Comparison of ENCODE assay signal across 8 cellular contexts in genomic region chr19:35740108-35740422, GRCh38. TPM values are rescaled to one million over a fixed set of nuclear protein-coding genes. Genes with fewer than 3 reads are reported as not detected.
DNase-seq lines count a peak whose midpoint lies in the region; ATAC-seq, FAIRE-seq and TF ChIP-seq lines count a peak whose summit lies in the region.

No MANE protein-coding gene starts in this region.

- H3K9me3 ChIP-seq in MM.1S (replicated peaks; ENCODE audit: insufficient read depth, low read length): no peaks in the 10 kb centered on the region
- H3K9me3 ChIP-seq in endothelial cell of umbilical vein (replicated peaks; ENCODE audit: control insufficient read depth, insufficient read depth, low read length): no peaks in the 10 kb centered on the region
- H3K9me3 ChIP-seq in psoas muscle: no peaks in the 10 kb centered on the region

- H3F3A ChIP-seq in MM.1S (ENCODE audit: insufficient read depth, low read length): peaks cover 27% of the 10 kb centered on the region; the same call in 1 of the 2 replicates

- dilution Hi-C loops in endothelial cell of umbilical vein (cut with MboI; ENCODE audit: extremely low pct_ligation_motif_present, low sequenced_read_pairs): no loop called here

- H3K4me3 ChIP-seq in MM.1S (ENCODE audit: low read length): peak overlapping the region; percentile 68
- peak overlapping the region; percentile 50 to 78 (median 62) for H3K4me3 ChIP-seq in endothelial cell of umbilical vein (replicated peaks in 1 of 3; ENCODE audit: insufficient read depth in 1 of 3, low read depth in 1 of 3, low read length in 3 of 3)
- H3K4me3 ChIP-seq in psoas muscle: peak overlapping the region; percentile 71

- peak; percentile 20 for ATAC-seq in activated CD8-positive, alpha-beta memory T cell treated with anti-CD3 and anti-CD28 coated beads, Interleukin-2, amount 10 ng/mL, durations not matched to agents 7 days and 5 days
- no peak for ATAC-seq in psoas muscle

- H3K4me1 ChIP-seq in MM.1S (ENCODE audit: low read length) (peaks cover 18% of the 10 kb centered on the region), endothelial cell of umbilical vein (ENCODE audit: control insufficient read depth, extremely low read depth, insufficient read depth, low read length) (peaks cover 14% of the 10 kb centered on the region), psoas muscle (peaks cover 19% of the 10 kb centered on the region)

- no peaks in the 10 kb centered on the region for H3K9me3 Mint-ChIP-seq in activated CD8-positive, alpha-beta memory T cell treated with anti-CD3 and anti-CD28 coated beads, Interleukin-2, amount 10 ng/mL, durations not matched to agents 7 days and 5 days (ENCODE audit: low read depth)

- WGBS in psoas muscle, 3 donors: 2 to 6% (median 4%) methylated on average over 16 of the region's 16 CpGs

- no peak for DNase-seq in activated CD8-positive, alpha-beta memory T cell treated with anti-CD3 and anti-CD28 coated beads, Interleukin-2, amount 10 ng/mL, durations not matched to agents 7 days and 5 days
- no peak for DNase-seq in activated CD8-positive, alpha-beta memory T cell treated with anti-CD3 and anti-CD28 coated beads for 24 hours
- DNase-seq in MM.1S: no peak
- DNase-seq in endothelial cell of umbilical vein (ENCODE audit: low read depth, low spot score): no peak
- no peak for DNase-seq in psoas muscle
- DNase-seq in NCI-H2081 (lab: John Stamatoyannopoulos, UW): no peak
- DNase-seq in OCI-M2 (lab: John Stamatoyannopoulos, UW; ENCODE audit: unreplicated experiment): no peak
- no peak for DNase-seq in NCI-H1417 treated with DMSO at 0.1 percent for 48 hours (lab: John Stamatoyannopoulos, UW)

- H3K79me2 ChIP-seq in MM.1S (ENCODE audit: low read length) (peaks cover 11% of the 10 kb centered on the region), endothelial cell of umbilical vein (ENCODE audit: control insufficient read depth, insufficient read depth, low read length) (no peaks in the 10 kb centered on the region)

- no peak for TF ChIP-seq CTCF in MM.1S (IDR thresholded peaks at IDR 0.05; ENCODE audit: low read length)
- TF ChIP-seq CTCF in endothelial cell of umbilical vein (IDR thresholded peaks at IDR 0.05; ENCODE audit: extremely low read depth in 1 of 2, insufficient read depth in 1 of 2, low read depth in 1 of 2, low read length in 2 of 2): no peak
- TF ChIP-seq CTCF in psoas muscle (IDR thresholded peaks at IDR 0.05): no peak

- intact Hi-C loops in endothelial cell of umbilical vein (cut with micrococcal nuclease): loop anchor here (1.0 kb wide), 2 partner anchors 23 to 46 kb away; no protein-coding TSS in a partner anchor
- intact Hi-C loops in psoas muscle (cut with DNase I): no loop called here

- CTCF ChIA-PET in activated CD8-positive, alpha-beta memory T cell treated with anti-CD3 and anti-CD28 coated beads, Interleukin-2, amount 10 ng/mL, durations not matched to agents 7 days and 5 days (lab: Charles Lee): interaction anchor here (1.0 to 2.2 kb wide), 15 partner anchors 9 to 229 kb away, joined by 3 to 10 read pairs (median 4); partner anchors contain the start of genes HSPB6 and LIN37
- CTCF ChIA-PET in endothelial cell of umbilical vein (lab: Charles Lee): interaction anchor here (0.8 to 1.6 kb wide), 6 partner anchors 8 to 191 kb away, joined by 3 to 5 read pairs (median 3); partner anchors contain the start of gene LIN37

- H3K9ac ChIP-seq in MM.1S (ENCODE audit: low read length) (peak overlapping the region; percentile 47; the same call in 1 of the 2 replicates), endothelial cell of umbilical vein (replicated peaks; ENCODE audit: extremely low read depth, insufficient read depth, low read length) (peak overlapping the region; percentile 57)

- H3K27ac Mint-ChIP-seq in activated CD8-positive, alpha-beta memory T cell treated with anti-CD3 and anti-CD28 coated beads, Interleukin-2, amount 10 ng/mL, durations not matched to agents 7 days and 5 days: peak overlapping the region; percentile 55

- H3K27me3 ChIP-seq in MM.1S (replicated peaks; ENCODE audit: insufficient read depth, low read length) (no peaks in the 10 kb centered on the region), endothelial cell of umbilical vein (ENCODE audit: control insufficient read depth in 2 of 2, insufficient read depth in 2 of 2, low read length in 2 of 2) (no peaks in the 10 kb centered on the region), psoas muscle (ENCODE audit: insufficient read depth in 3 of 3, low read length in 2 of 3) (no peaks in the 10 kb centered on the region)

- peaks cover 29% of the 10 kb centered on the region for H3K36me3 Mint-ChIP-seq in activated CD8-positive, alpha-beta memory T cell treated with anti-CD3 and anti-CD28 coated beads, Interleukin-2, amount 10 ng/mL, durations not matched to agents 7 days and 5 days

- peak overlapping the region; percentile 84 for H3K4me3 Mint-ChIP-seq in activated CD8-positive, alpha-beta memory T cell treated with anti-CD3 and anti-CD28 coated beads, Interleukin-2, amount 10 ng/mL, durations not matched to agents 7 days and 5 days

- H3K4me2 ChIP-seq in MM.1S (ENCODE audit: low read depth, low read length): peak overlapping the region; percentile 76; the same call in 1 of the 2 replicates
- peak overlapping the region; percentile 85 for H3K4me2 ChIP-seq in endothelial cell of umbilical vein (ENCODE audit: insufficient read depth, low read length)

- no peaks in the 10 kb centered on the region for H3K36me3 ChIP-seq in MM.1S (replicated peaks; ENCODE audit: insufficient read depth, low read length)
- H3K36me3 ChIP-seq in endothelial cell of umbilical vein (ENCODE audit: control insufficient read depth in 2 of 2, extremely low read depth in 1 of 2, insufficient read depth in 2 of 2, low read length in 2 of 2): peaks cover 5 to 27% of the 10 kb centered on the region in 2 experiments
- peaks cover 0 to 69% of the 10 kb centered on the region in 2 donors for H3K36me3 ChIP-seq in psoas muscle (ENCODE audit: insufficient read depth in 1 of 2, low read depth in 1 of 2)

- no peaks in the 10 kb centered on the region for H3K9me1 ChIP-seq in endothelial cell of umbilical vein (replicated peaks; ENCODE audit: control insufficient read depth, extremely low read depth, insufficient read depth, low read length)

- H3K4me1 Mint-ChIP-seq in activated CD8-positive, alpha-beta memory T cell treated with anti-CD3 and anti-CD28 coated beads, Interleukin-2, amount 10 ng/mL, durations not matched to agents 7 days and 5 days: peaks cover 34% of the 10 kb centered on the region

- no TSS peak for BruUV-seq in endothelial cell of umbilical vein (replicated peaks; lab: Mats Ljungman, UMichigan)

- H3K27me3 Mint-ChIP-seq in activated CD8-positive, alpha-beta memory T cell treated with anti-CD3 and anti-CD28 coated beads, Interleukin-2, amount 10 ng/mL, durations not matched to agents 7 days and 5 days: no peaks in the 10 kb centered on the region

- H4K20me1 ChIP-seq in MM.1S (ENCODE audit: insufficient read depth, low read length): no peaks in the 10 kb centered on the region
- no peaks in the 10 kb centered on the region for H4K20me1 ChIP-seq in endothelial cell of umbilical vein (replicated peaks; ENCODE audit: control insufficient read depth, extremely low read depth, insufficient read depth, low read length)

- POLR2A ChIA-PET in endothelial cell of umbilical vein (lab: Charles Lee): interaction anchor here (1.0 kb wide), 1 partner anchor 17 kb away, joined by 3 read pairs; no protein-coding TSS in a partner anchor

- no peak for FAIRE-seq in endothelial cell of umbilical vein (lab: Jason Lieb, UNC)

- H2AFZ ChIP-seq in MM.1S (ENCODE audit: low read length): peak overlapping the region; percentile 76
- H2AFZ ChIP-seq in endothelial cell of umbilical vein (ENCODE audit: low read depth, low read length): peak overlapping the region; percentile 83

- H3K27ac ChIP-seq in MM.1S (ENCODE audit: low read length) (peak overlapping the region; percentile 22; the same call in 1 of the 2 replicates), endothelial cell of umbilical vein (ENCODE audit: insufficient read depth, low read depth, low read length) (peak overlapping the region; percentile 7), psoas muscle (peak overlapping the region; percentile 69)

- no peaks in the 10 kb centered on the region for H3K9me2 ChIP-seq in MM.1S (replicated peaks; ENCODE audit: insufficient read depth, low read length)

- no peak for TF ChIP-seq POLR2A in endothelial cell of umbilical vein (IDR thresholded peaks at IDR 0.05; ENCODE audit: low read depth, low read length)

RNA-seq across cellular contexts. Expression of gene IGFLR1, which starts 2.2 kb away (rescaled TPM):
- 100 to 1,000 TPM in 1 of 2 experiments, 10 to 100 TPM in 1; 51.7 to 117 TPM for total RNA-seq in activated CD8-positive, alpha-beta memory T cell treated with anti-CD3 and anti-CD28 coated beads, Interleukin-2, amount 10 ng/mL, durations not matched to agents 7 days and 5 days
- 2.6 and 3.4 TPM in 2 replicates for total RNA-seq in endothelial cell of umbilical vein
- polyA plus RNA-seq in endothelial cell of umbilical vein: 7.6 and 11.8 TPM in 2 replicates
- 2.3 and 4.5 TPM in 2 replicates for polyA plus RNA-seq in endothelial cell of umbilical vein (2011; cell fraction: cytosol; rRNA removed)
- 3.4 and 4.9 TPM in 2 replicates for polyA plus RNA-seq in endothelial cell of umbilical vein (2011; cell fraction: nucleus; rRNA removed)
- 2.8 and 3.8 TPM in 2 replicates for polyA plus RNA-seq in endothelial cell of umbilical vein (2012)
- 1.1 and 2.8 TPM in 2 replicates for polyA minus RNA-seq in endothelial cell of umbilical vein
- 5.9 TPM for polyA minus RNA-seq in endothelial cell of umbilical vein (2011; cell fraction: cytosol; rRNA and poly(A)+ RNA removed)
- polyA minus RNA-seq in endothelial cell of umbilical vein (2011; cell fraction: nucleus; rRNA and poly(A)+ RNA removed): 0.96 and 1.7 TPM in 2 replicates
- total RNA-seq in psoas muscle: 10 to 100 TPM in 1 of 4 donors, 1 to 10 TPM in 3; 2.0 to 12.4 (median 2.4) TPM
- polyA plus RNA-seq in psoas muscle: 10 to 100 TPM in 1 of 3 donors, 1 to 10 TPM in 2; 5.8 to 11.9 (median 9.9) TPM

RNA-seq across cellular contexts. Expression of gene U2AF1L4, which starts 5.2 kb away (rescaled TPM):
- total RNA-seq in activated CD8-positive, alpha-beta memory T cell treated with anti-CD3 and anti-CD28 coated beads, Interleukin-2, amount 10 ng/mL, durations not matched to agents 7 days and 5 days: 10 to 100 TPM; 25.1 to 35.6 TPM
- total RNA-seq in endothelial cell of umbilical vein (5.6 and 10.5 TPM in 2 replicates), psoas muscle (10 to 100 TPM; 13.3 to 28.7 (median 19.6) TPM)
- polyA plus RNA-seq in endothelial cell of umbilical vein (13.5 and 15.0 TPM in 2 replicates), psoas muscle (10 to 100 TPM; 12.3 to 26.6 (median 13.6) TPM)
- polyA plus RNA-seq in endothelial cell of umbilical vein (2011; cell fraction: cytosol; rRNA removed): 8.4 and 10.2 TPM in 2 replicates
- polyA plus RNA-seq in endothelial cell of umbilical vein (2011; cell fraction: nucleus; rRNA removed): 42.0 and 48.4 TPM in 2 replicates
- 7.9 and 8.9 TPM in 2 replicates for polyA plus RNA-seq in endothelial cell of umbilical vein (2012)
- 6.2 and 7.0 TPM in 2 replicates for polyA minus RNA-seq in endothelial cell of umbilical vein
- polyA minus RNA-seq in endothelial cell of umbilical vein (2011; cell fraction: cytosol; rRNA and poly(A)+ RNA removed): 6.1 TPM
- 8.8 and 11.3 TPM in 2 replicates for polyA minus RNA-seq in endothelial cell of umbilical vein (2011; cell fraction: nucleus; rRNA and poly(A)+ RNA removed)

RNA-seq across cellular contexts. Expression of gene PSENEN, which starts 5.4 kb away (rescaled TPM):
- 10 to 100 TPM; 39.1 to 49.0 TPM for total RNA-seq in activated CD8-positive, alpha-beta memory T cell treated with anti-CD3 and anti-CD28 coated beads, Interleukin-2, amount 10 ng/mL, durations not matched to agents 7 days and 5 days
- total RNA-seq in endothelial cell of umbilical vein: 65.6 and 70.1 TPM in 2 replicates
- polyA plus RNA-seq in endothelial cell of umbilical vein: 60.0 and 86.8 TPM in 2 replicates
- 47.8 and 53.4 TPM in 2 replicates for polyA plus RNA-seq in endothelial cell of umbilical vein (2011; cell fraction: cytosol; rRNA removed)
- polyA plus RNA-seq in endothelial cell of umbilical vein (2011; cell fraction: nucleus; rRNA removed): 21.6 and 24.9 TPM in 2 replicates
- polyA plus RNA-seq in endothelial cell of umbilical vein (2012): 72.2 and 84.2 TPM in 2 replicates
- 55.3 and 57.8 TPM in 2 replicates for polyA minus RNA-seq in endothelial cell of umbilical vein
- polyA minus RNA-seq in endothelial cell of umbilical vein (2011; cell fraction: cytosol; rRNA and poly(A)+ RNA removed): 12.5 TPM
- 4.0 and 5.7 TPM in 2 replicates for polyA minus RNA-seq in endothelial cell of umbilical vein (2011; cell fraction: nucleus; rRNA and poly(A)+ RNA removed)
- total RNA-seq in psoas muscle: 10 to 100 TPM; 34.7 to 41.0 (median 36.7) TPM
- polyA plus RNA-seq in psoas muscle: 100 to 1,000 TPM in 1 of 3 donors, 10 to 100 TPM in 2; 61.6 to 116 (median 67.7) TPM

RNA-seq across cellular contexts. Expression of gene LIN37, which starts 8.3 kb away (rescaled TPM):
- 1 to 10 TPM; 8.9 to 9.2 TPM for total RNA-seq in activated CD8-positive, alpha-beta memory T cell treated with anti-CD3 and anti-CD28 coated beads, Interleukin-2, amount 10 ng/mL, durations not matched to agents 7 days and 5 days
- total RNA-seq in endothelial cell of umbilical vein (11.3 and 15.5 TPM in 2 replicates), psoas muscle (10 to 100 TPM in 1 of 4 donors, 1 to 10 TPM in 3; 3.1 to 14.5 (median 7.9) TPM)
- polyA plus RNA-seq in endothelial cell of umbilical vein (21.4 and 21.9 TPM in 2 replicates), psoas muscle (10 to 100 TPM; 17.8 to 26.8 (median 23.1) TPM)
- 13.8 and 16.6 TPM in 2 replicates for polyA plus RNA-seq in endothelial cell of umbilical vein (2011; cell fraction: cytosol; rRNA removed)
- 39.5 and 46.4 TPM in 2 replicates for polyA plus RNA-seq in endothelial cell of umbilical vein (2011; cell fraction: nucleus; rRNA removed)
- polyA plus RNA-seq in endothelial cell of umbilical vein (2012): 15.6 and 16.3 TPM in 2 replicates
- 8.6 and 11.0 TPM in 2 replicates for polyA minus RNA-seq in endothelial cell of umbilical vein
- 6.6 TPM for polyA minus RNA-seq in endothelial cell of umbilical vein (2011; cell fraction: cytosol; rRNA and poly(A)+ RNA removed)
- 11.9 and 16.5 TPM in 2 replicates for polyA minus RNA-seq in endothelial cell of umbilical vein (2011; cell fraction: nucleus; rRNA and poly(A)+ RNA removed)

RNA-seq across cellular contexts. Expression of gene HSPB6, which starts 16.8 kb away (rescaled TPM):
- total RNA-seq in activated CD8-positive, alpha-beta memory T cell treated with anti-CD3 and anti-CD28 coated beads, Interleukin-2, amount 10 ng/mL, durations not matched to agents 7 days and 5 days: not detected
- 2.7 and 6.2 TPM in 2 replicates for total RNA-seq in endothelial cell of umbilical vein
- 2.3 and 3.4 TPM in 2 replicates for polyA plus RNA-seq in endothelial cell of umbilical vein
- polyA plus RNA-seq in endothelial cell of umbilical vein (2011; cell fraction: cytosol; rRNA removed): 2.1 and 3.1 TPM in 2 replicates
- polyA plus RNA-seq in endothelial cell of umbilical vein (2011; cell fraction: nucleus; rRNA removed): 0.53 and 1.1 TPM in 2 replicates
- polyA plus RNA-seq in endothelial cell of umbilical vein (2012): 9.0 and 24.4 TPM in 2 replicates
- 0.74 and 1.4 TPM in 2 replicates for polyA minus RNA-seq in endothelial cell of umbilical vein
- 1.3 TPM for polyA minus RNA-seq in endothelial cell of umbilical vein (2011; cell fraction: cytosol; rRNA and poly(A)+ RNA removed)
- 0.67 and 1.2 TPM in 2 replicates for polyA minus RNA-seq in endothelial cell of umbilical vein (2011; cell fraction: nucleus; rRNA and poly(A)+ RNA removed)
- 1,000 to 10,000 TPM in 1 of 4 donors, 100 to 1,000 TPM in 3; 656 to 1,308 (median 674) TPM for total RNA-seq in psoas muscle
- 100 to 1,000 TPM; 303 to 719 (median 476) TPM for polyA plus RNA-seq in psoas muscle

Comparison
In these comparisons a context has a peak if more than half of its experiments do, and no peak if none do; other contexts are left out.
1. H3K27ac ChIP-seq: peak in every context shown above with its lines; median percentile 69 in psoas muscle; 22 in MM.1S; 7 in endothelial cell of umbilical vein.